8 cellular contexts compared by ENCODE assay signal in genomic region chr5:61162010-61162831, GRCh38. TPM values are rescaled to one million over a fixed set of nuclear protein-coding genes. Genes with fewer than 3 reads are reported as not detected.
DNase-seq lines count a peak whose midpoint lies in the region; ATAC-seq and TF ChIP-seq lines count a peak whose summit lies in the region.

A gene with protein sequence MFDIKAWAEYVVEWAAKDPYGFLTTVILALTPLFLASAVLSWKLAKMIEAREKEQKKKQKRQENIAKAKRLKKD (minus strand): TSS chr5:61162468. CDS start chr5:61160171, 2,297 bp downstream.

- H3K4me1 ChIP-seq in CD8-positive, alpha-beta T cell (ENCODE audit: insufficient read depth, low read length): peaks cover 18% of the 10 kb centered on the region
- peaks cover 13% of the 10 kb centered on the region for H3K4me1 ChIP-seq in endocrine pancreas (ENCODE audit: control insufficient read depth, insufficient read depth, low read length)
- no peaks in the 10 kb centered on the region for H3K4me1 ChIP-seq in mesendoderm (ENCODE audit: control insufficient read depth, low read depth, low read length)

- H2AK5ac ChIP-seq in mesendoderm (ENCODE audit: low read length): peak within 1 kb of the TSS; percentile 46

- H3K27ac ChIP-seq in CD8-positive, alpha-beta T cell (ENCODE audit: low read depth, low read length): peak within 1 kb of the TSS; percentile 70
- peak within 1 kb of the TSS; percentile 80 for H3K27ac ChIP-seq in mesendoderm (ENCODE audit: low read depth, low read length)

- H2BK120ac ChIP-seq in mesendoderm (ENCODE audit: low read depth, low read length): no peak within 1 kb of the TSS

- H4K8ac ChIP-seq in mesendoderm (ENCODE audit: low read depth, low read length): peak within 1 kb of the TSS; percentile 87

- peak within 1 kb of the TSS; percentile 90 for H3K4me3 ChIP-seq in CD8-positive, alpha-beta T cell (ENCODE audit: low read depth, low read length)
- H3K4me3 ChIP-seq in endocrine pancreas (ENCODE audit: control insufficient read depth, insufficient read depth, low read length) (peak within 1 kb of the TSS; percentile 92), mesendoderm (ENCODE audit: low read length) (peak within 1 kb of the TSS; percentile 92)

- peak within 1 kb of the TSS; percentile 84 for H2BK5ac ChIP-seq in mesendoderm (ENCODE audit: low read length)

- H3K79me2 ChIP-seq in mesendoderm (ENCODE audit: control insufficient read depth, insufficient read depth, low read length): peaks cover 26% of the 10 kb centered on the region

- no peak for TF ChIP-seq CTCF in CD8-positive, alpha-beta T cell (IDR thresholded peaks at IDR 0.05)

- H2BK15ac ChIP-seq in mesendoderm (replicated peaks; ENCODE audit: low read depth): no peak within 1 kb of the TSS

- intact Hi-C loops in CD8-positive, alpha-beta T cell (cut with DNase I, micrococcal nuclease): loop anchor here (1.0 to 5.0 kb wide), 6 partner anchors 169 to 246 kb away; partner anchors contain the start of genes ERCC8 (in 1 of the 2), NDUFAF2 (in 1 of the 2) and ZSWIM6 (in 1 of the 2)

- peak within 1 kb of the TSS; percentile 71 for H3K4me2 ChIP-seq in mesendoderm (ENCODE audit: low read length)

- H3K56ac ChIP-seq in mesendoderm (ENCODE audit: low read length): peak within 1 kb of the TSS; percentile 100

- peaks cover 39% of the 10 kb centered on the region for H3K36me3 Mint-ChIP-seq in CD8-positive, alpha-beta T cell
- H3K36me3 Mint-ChIP-seq in activated CD8-positive, alpha-beta memory T cell treated with anti-CD3 and anti-CD28 coated beads, Interleukin-2, amount 10 ng/mL, durations not matched to agents 7 days and 5 days: peaks cover 38% of the 10 kb centered on the region

- no CpG with 5 or more reads among the region's 73 CpGs for WGBS in mesendoderm (ENCODE audit: extremely low coverage, insufficient coverage, low lambda C conversion rate)

- peak within 1 kb of the TSS; percentile 96 for H3K27ac Mint-ChIP-seq in CD8-positive, alpha-beta T cell
- peak within 1 kb of the TSS; percentile 94 for H3K27ac Mint-ChIP-seq in activated CD8-positive, alpha-beta memory T cell treated with anti-CD3 and anti-CD28 coated beads, Interleukin-2, amount 10 ng/mL, durations not matched to agents 7 days and 5 days

- H3K27me3 Mint-ChIP-seq in CD8-positive, alpha-beta T cell (ENCODE audit: low read depth): no peaks in the 10 kb centered on the region
- H3K27me3 Mint-ChIP-seq in activated CD8-positive, alpha-beta memory T cell treated with anti-CD3 and anti-CD28 coated beads, Interleukin-2, amount 10 ng/mL, durations not matched to agents 7 days and 5 days: no peaks in the 10 kb centered on the region

- peak within 1 kb of the TSS; percentile 95 for H3K4me3 Mint-ChIP-seq in CD8-positive, alpha-beta T cell
- peak within 1 kb of the TSS; percentile 92 for H3K4me3 Mint-ChIP-seq in activated CD8-positive, alpha-beta memory T cell treated with anti-CD3 and anti-CD28 coated beads, Interleukin-2, amount 10 ng/mL, durations not matched to agents 7 days and 5 days

- peaks cover 22% of the 10 kb centered on the region for H3K36me3 ChIP-seq in CD8-positive, alpha-beta T cell (ENCODE audit: insufficient read depth, low read length)
- H3K36me3 ChIP-seq in endocrine pancreas (ENCODE audit: control insufficient read depth, insufficient read depth, low read length) (no peaks in the 10 kb centered on the region), mesendoderm (ENCODE audit: control insufficient read depth, insufficient read depth, low read length) (no peaks in the 10 kb centered on the region)

- DNase-seq in CD8-positive, alpha-beta T cell: peak; percentile 57 to 87 (median 76)
- peak; percentile 84 for DNase-seq in HPDE6-E6E7 (ENCODE audit: extremely low spot score)
- DNase-seq in NOMO-1 treated with dmso at 0.1 percent for 144 hours (lab: John Stamatoyannopoulos, UW; ENCODE audit: unreplicated experiment): peak; percentile 91
- peak; percentile 91 for DNase-seq in activated CD8-positive, alpha-beta memory T cell treated with anti-CD3 and anti-CD28 coated beads, Interleukin-2, amount 10 ng/mL, durations not matched to agents 7 days and 5 days
- DNase-seq in mesendoderm: peak; percentile 95
- peak; percentile 53 for DNase-seq in stimulated activated CD8-positive, alpha-beta memory T cell treated with anti-CD3 and anti-CD28 coated beads, Interleukin-15, amount 100 ng/mL, for 1 hour (ENCODE audit: low read depth)

- peak within 1 kb of the TSS; percentile 77 for H3K4ac ChIP-seq in mesendoderm (ENCODE audit: low read depth, low read length)

- ATAC-seq in CD8-positive, alpha-beta T cell: peak; percentile 88
- peak; percentile 98 for ATAC-seq in GM19463 (IDR thresholded peaks at IDR 0.05; ENCODE audit: unreplicated experiment)
- peak; percentile 93 for ATAC-seq in activated CD8-positive, alpha-beta memory T cell treated with anti-CD3 and anti-CD28 coated beads, Interleukin-2, amount 10 ng/mL, durations not matched to agents 7 days and 5 days

- peak within 1 kb of the TSS; percentile 10 for H4K5ac ChIP-seq in mesendoderm (ENCODE audit: low read length)

- H3K9ac ChIP-seq in endocrine pancreas (ENCODE audit: control insufficient read depth, insufficient read depth, low read length) (peak within 1 kb of the TSS; percentile 93), mesendoderm (ENCODE audit: low read length) (peak within 1 kb of the TSS; percentile 97)

- H3K79me1 ChIP-seq in mesendoderm (ENCODE audit: low read length): peaks cover 7% of the 10 kb centered on the region

- no peaks in the 10 kb centered on the region for H3K9me3 ChIP-seq in CD8-positive, alpha-beta T cell (ENCODE audit: low read length)
- no peaks in the 10 kb centered on the region for H3K9me3 ChIP-seq in endocrine pancreas (ENCODE audit: control insufficient read depth, low read length)

- POLR2A ChIA-PET in CD8-positive, alpha-beta T cell (lab: Charles Lee): interaction anchor here (1.8 kb wide), 1 partner anchor 14 kb away, joined by 4 read pairs; no protein-coding TSS in a partner anchor

- peak within 1 kb of the TSS; percentile 92 for H3K23ac ChIP-seq in mesendoderm (ENCODE audit: low read length)

- no peaks in the 10 kb centered on the region for H3K27me3 ChIP-seq in CD8-positive, alpha-beta T cell (ENCODE audit: insufficient read depth, low read length)
- H3K27me3 ChIP-seq in endocrine pancreas (ENCODE audit: control insufficient read depth, insufficient read depth, low read length) (no peaks in the 10 kb centered on the region), mesendoderm (ENCODE audit: insufficient read depth, low read length, poor library complexity) (no peaks in the 10 kb centered on the region)

- peak within 1 kb of the TSS; percentile 66 for H3K18ac ChIP-seq in mesendoderm (ENCODE audit: low read length)

- H3K4me1 Mint-ChIP-seq in CD8-positive, alpha-beta T cell (ENCODE audit: low read depth): peaks cover 50% of the 10 kb centered on the region
- peaks cover 43% of the 10 kb centered on the region for H3K4me1 Mint-ChIP-seq in activated CD8-positive, alpha-beta memory T cell treated with anti-CD3 and anti-CD28 coated beads, Interleukin-2, amount 10 ng/mL, durations not matched to agents 7 days and 5 days

- CTCF ChIA-PET in CD8-positive, alpha-beta T cell (lab: Charles Lee): interaction anchor here (0.7 to 1.5 kb wide), 3 partner anchors 13 to 496 kb away, joined by 3 to 4 read pairs (median 3); no protein-coding TSS in a partner anchor
- CTCF ChIA-PET in activated CD8-positive, alpha-beta memory T cell treated with anti-CD3 and anti-CD28 coated beads, Interleukin-2, amount 10 ng/mL, durations not matched to agents 7 days and 5 days (lab: Charles Lee): interaction anchor here (1.0 kb wide), 1 partner anchor 17 kb away, joined by 4 read pairs; no protein-coding TSS in a partner anchor

- H3K9me3 Mint-ChIP-seq in CD8-positive, alpha-beta T cell: no peaks in the 10 kb centered on the region
- H3K9me3 Mint-ChIP-seq in activated CD8-positive, alpha-beta memory T cell treated with anti-CD3 and anti-CD28 coated beads, Interleukin-2, amount 10 ng/mL, durations not matched to agents 7 days and 5 days (ENCODE audit: low read depth): no peaks in the 10 kb centered on the region

RNA-seq across cellular contexts. Expression of the gene that starts here (rescaled TPM):
- total RNA-seq in CD8-positive, alpha-beta T cell: 10 to 100 TPM; 22.6 to 24.8 TPM
- total RNA-seq in activated CD8-positive, alpha-beta memory T cell treated with anti-CD3 and anti-CD28 coated beads, Interleukin-2, amount 10 ng/mL, durations not matched to agents 7 days and 5 days: 10 to 100 TPM; 50.0 to 59.6 TPM
- 64.7 TPM for polyA plus RNA-seq in mesendoderm (2013, experiment 1 of 2)
- 62.3 TPM for polyA plus RNA-seq in mesendoderm (2013, experiment 2 of 2)

Comparison
In these comparisons a context has a peak if more than half of its experiments do, and no peak if none do; other contexts are left out.
1. Peak in every context shown above with its lines: DNase-seq, ATAC-seq, H3K4me3 ChIP-seq and H3K27ac ChIP-seq.